ENCODE assay signal across 1 cellular context in genomic region chr11:20024172-20024935, GRCh38.
TF ChIP-seq lines count a peak whose summit lies in the region.

No MANE protein-coding gene starts in this region.

TF ChIP-seq in IMR-90, 13 proteins besides CTCF, POLR2A, EP300 and RAD21:
- no peak for TF ChIP-seq RFX5 (IDR thresholded peaks at IDR 0.05; ENCODE audit: low read depth, low read length)
- no peak for TF ChIP-seq MAFK (IDR thresholded peaks at IDR 0.05; ENCODE audit: low read depth, low read length)
- no peak for TF ChIP-seq FOS (IDR thresholded peaks at IDR 0.05; ENCODE audit: low read depth, low read length)
- TF ChIP-seq MAZ (IDR thresholded peaks at IDR 0.05; ENCODE audit: borderline replicate concordance, low read depth, low read length) = no peak
- no peak for TF ChIP-seq ELK1 (IDR thresholded peaks at IDR 0.05; ENCODE audit: borderline replicate concordance, low read depth, low read length)
- no peak for TF ChIP-seq RCOR1 (IDR thresholded peaks at IDR 0.05; ENCODE audit: insufficient replicate concordance, low read length)
- no peak for TF ChIP-seq NFE2L2 (IDR thresholded peaks at IDR 0.05; ENCODE audit: low read depth, low read length)
- no peak for TF ChIP-seq SMC3 (IDR thresholded peaks at IDR 0.05; ENCODE audit: low read depth, low read length)
- no peak for TF ChIP-seq MXI1 (IDR thresholded peaks at IDR 0.05; ENCODE audit: borderline replicate concordance, low read depth, low read length)
- TF ChIP-seq CHD1 (IDR thresholded peaks at IDR 0.05; ENCODE audit: low read depth, low read length) = no peak
- TF ChIP-seq CEBPB (IDR thresholded peaks at IDR 0.05; ENCODE audit: low read depth, low read length) = no peak
- TF ChIP-seq BHLHE40 (IDR thresholded peaks at IDR 0.05; ENCODE audit: low read depth, low read length) = no peak
- no peak for TF ChIP-seq USF2 (IDR thresholded peaks at IDR 0.05; ENCODE audit: low read depth, low read length)
TF ChIP-seq in IMR-90: peak in this region for 0.
